8 cellular contexts compared by ENCODE assay signal in the genomic region with DNA sequence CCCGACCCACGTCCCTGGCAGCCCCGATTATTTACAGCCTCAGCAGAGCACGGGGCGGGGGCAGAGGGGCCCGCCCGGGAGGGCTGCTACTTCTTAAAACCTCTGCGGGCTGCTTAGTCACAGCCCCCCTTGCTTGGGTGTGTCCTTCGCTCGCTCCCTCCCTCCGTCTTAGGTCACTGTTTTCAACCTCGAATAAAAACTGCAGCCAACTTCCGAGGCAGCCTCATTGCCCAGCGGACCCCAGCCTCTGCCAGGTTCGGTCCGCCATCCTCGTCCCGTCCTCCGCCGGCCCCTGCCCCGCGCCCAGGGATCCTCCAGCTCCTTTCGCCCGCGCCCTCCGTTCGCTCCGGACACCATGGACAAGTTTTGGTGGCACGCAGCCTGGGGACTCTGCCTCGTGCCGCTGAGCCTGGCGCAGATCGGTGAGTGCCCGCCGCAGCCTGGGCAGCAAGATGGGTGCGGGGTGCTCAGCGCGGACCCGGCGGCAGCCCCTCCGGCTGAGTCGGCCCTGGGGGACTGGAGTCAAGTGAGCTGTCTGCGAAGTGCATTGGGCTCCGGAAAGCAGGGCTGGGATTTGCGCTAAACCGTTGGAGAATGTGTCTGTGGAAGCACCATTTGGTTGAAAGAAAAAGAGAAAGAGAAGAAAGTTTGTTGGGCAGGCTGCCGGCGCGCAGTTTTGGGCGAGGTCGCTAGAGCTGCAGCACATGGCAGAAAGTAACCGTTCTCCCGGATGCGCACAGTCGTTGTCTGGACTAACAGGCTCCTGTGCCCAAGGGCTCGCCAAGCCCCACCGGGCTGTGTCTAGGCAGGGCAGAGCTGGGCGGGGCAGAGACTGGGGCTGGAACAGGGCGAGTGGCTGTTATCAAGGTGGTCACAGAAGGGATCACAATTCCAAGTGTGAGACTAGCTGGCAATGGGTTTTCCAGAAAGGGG. TPM values are rescaled to one million over a fixed set of nuclear protein-coding genes. Genes with fewer than 3 reads are reported as not detected.
DNase-seq lines count a peak whose midpoint lies in the region; ATAC-seq, FAIRE-seq and TF ChIP-seq lines count a peak whose summit lies in the region.

A gene (plus strand): TSS at position 223 of the 933 bp plus-strand sequence. CDS start 133 bp downstream, at position 356.

- no peak for TF ChIP-seq CTCF in endothelial cell of umbilical vein (IDR thresholded peaks at IDR 0.05; ENCODE audit: extremely low read depth in 1 of 2, insufficient read depth in 1 of 2, low read depth in 1 of 2, low read length in 2 of 2)

- DNase-seq in GDM1 (lab: John Stamatoyannopoulos, UW) (peak; percentile 86), HCEC 1CT (peak; percentile 75), NCI-H69 (lab: John Stamatoyannopoulos, UW) (peak; percentile 90), endothelial cell of umbilical vein (ENCODE audit: low read depth, low spot score) (peak; percentile 44), SHP77 (lab: John Stamatoyannopoulos, UW) (no peak)
- DNase-seq in activated CD8-positive, alpha-beta memory T cell treated with anti-CD3 and anti-CD28 coated beads, Interleukin-2, amount 10 ng/mL, durations not matched to agents 7 days and 5 days: peak; percentile 80
- peak; percentile 55 to 67 for DNase-seq in stimulated activated CD8-positive, alpha-beta memory T cell treated with anti-CD3 and anti-CD28 coated beads, Interleukin-7, amount 100 ng/mL, for 1 hour (ENCODE audit: low read depth in 2 of 2)

- peak; percentile 73 for FAIRE-seq in endothelial cell of umbilical vein (lab: Jason Lieb, UNC)

- H3K4me3 Mint-ChIP-seq in activated CD8-positive, alpha-beta memory T cell treated with anti-CD3 and anti-CD28 coated beads, Interleukin-2, amount 10 ng/mL, durations not matched to agents 7 days and 5 days: peak within 1 kb of the TSS; percentile 90

- POLR2A ChIA-PET in endothelial cell of umbilical vein (lab: Charles Lee): no interaction called here

- H3K27ac ChIP-seq in endothelial cell of umbilical vein (ENCODE audit: insufficient read depth, low read depth, low read length) (peak within 1 kb of the TSS; percentile 18), mucosa of rectum (ENCODE audit: low read depth in 2 of 2, low read length in 2 of 2) (peak within 1 kb of the TSS; percentile 88 to 95)

- ATAC-seq in activated CD8-positive, alpha-beta memory T cell treated with anti-CD3 and anti-CD28 coated beads, Interleukin-2, amount 10 ng/mL, durations not matched to agents 7 days and 5 days: peak; percentile 68

- H3K4me3 ChIP-seq in endothelial cell of umbilical vein (replicated peaks in 1 of 3; ENCODE audit: insufficient read depth in 1 of 3, low read depth in 1 of 3, low read length in 3 of 3) (peak within 1 kb of the TSS; percentile 53 to 64 (median 57)), mucosa of rectum (ENCODE audit: low read length in 2 of 2) (peak within 1 kb of the TSS; percentile 83 to 95)

- H3K4me1 Mint-ChIP-seq in activated CD8-positive, alpha-beta memory T cell treated with anti-CD3 and anti-CD28 coated beads, Interleukin-2, amount 10 ng/mL, durations not matched to agents 7 days and 5 days: peaks cover 51% of the 10 kb centered on the region

- peak within 1 kb of the TSS; percentile 69 for H3K9ac ChIP-seq in endothelial cell of umbilical vein (replicated peaks; ENCODE audit: extremely low read depth, insufficient read depth, low read length)
- peak within 1 kb of the TSS; percentile 90 to 94 for H3K9ac ChIP-seq in mucosa of rectum (ENCODE audit: low read depth in 1 of 2, low read length in 2 of 2)

- H3K36me3 Mint-ChIP-seq in activated CD8-positive, alpha-beta memory T cell treated with anti-CD3 and anti-CD28 coated beads, Interleukin-2, amount 10 ng/mL, durations not matched to agents 7 days and 5 days: peaks cover 25% of the 10 kb centered on the region

- H3K27me3 ChIP-seq in endothelial cell of umbilical vein (ENCODE audit: control insufficient read depth in 2 of 2, insufficient read depth in 2 of 2, low read length in 2 of 2) (peaks cover 0 to 15% of the 10 kb centered on the region in 2 experiments), mucosa of rectum (ENCODE audit: control insufficient read depth in 2 of 2, insufficient read depth in 2 of 2, low read length in 2 of 2) (no peaks in the 10 kb centered on the region)

- TSS peak; percentile 58 for BruUV-seq in endothelial cell of umbilical vein (replicated peaks; lab: Mats Ljungman, UMichigan)

- peak; percentile 48 for TF ChIP-seq POLR2A in endothelial cell of umbilical vein (IDR thresholded peaks at IDR 0.05; ENCODE audit: low read depth, low read length)

- H3K79me2 ChIP-seq in endothelial cell of umbilical vein (ENCODE audit: control insufficient read depth, insufficient read depth, low read length): peaks cover 56% of the 10 kb centered on the region

- H3K36me3 ChIP-seq in endothelial cell of umbilical vein (ENCODE audit: control insufficient read depth in 2 of 2, extremely low read depth in 1 of 2, insufficient read depth in 2 of 2, low read length in 2 of 2) (no peaks in the 10 kb centered on the region), mucosa of rectum (ENCODE audit: control insufficient read depth in 2 of 2, insufficient read depth in 2 of 2, low read length in 2 of 2) (no peaks in the 10 kb centered on the region)

- dilution Hi-C loops in endothelial cell of umbilical vein (cut with MboI; ENCODE audit: extremely low pct_ligation_motif_present, low sequenced_read_pairs): no loop called here

- peaks cover 10% of the 10 kb centered on the region for H3K27me3 Mint-ChIP-seq in activated CD8-positive, alpha-beta memory T cell treated with anti-CD3 and anti-CD28 coated beads, Interleukin-2, amount 10 ng/mL, durations not matched to agents 7 days and 5 days

- H3K9me3 Mint-ChIP-seq in activated CD8-positive, alpha-beta memory T cell treated with anti-CD3 and anti-CD28 coated beads, Interleukin-2, amount 10 ng/mL, durations not matched to agents 7 days and 5 days (ENCODE audit: low read depth): no peaks in the 10 kb centered on the region

- peak within 1 kb of the TSS; percentile 92 for H3K27ac Mint-ChIP-seq in activated CD8-positive, alpha-beta memory T cell treated with anti-CD3 and anti-CD28 coated beads, Interleukin-2, amount 10 ng/mL, durations not matched to agents 7 days and 5 days

- H4K20me1 ChIP-seq in endothelial cell of umbilical vein (replicated peaks; ENCODE audit: control insufficient read depth, extremely low read depth, insufficient read depth, low read length): no peaks in the 10 kb centered on the region

- H3K9me1 ChIP-seq in endothelial cell of umbilical vein (replicated peaks; ENCODE audit: control insufficient read depth, extremely low read depth, insufficient read depth, low read length): no peaks in the 10 kb centered on the region

- CTCF ChIA-PET in activated CD8-positive, alpha-beta memory T cell treated with anti-CD3 and anti-CD28 coated beads, Interleukin-2, amount 10 ng/mL, durations not matched to agents 7 days and 5 days (lab: Charles Lee): interaction anchor here (0.7 to 2.5 kb wide), 17 partner anchors 10 to 142 kb away, joined by 3 to 11 read pairs (median 4); no protein-coding TSS in a partner anchor
- CTCF ChIA-PET in endothelial cell of umbilical vein (lab: Charles Lee): interaction anchor here (0.7 to 3.7 kb wide), 13 partner anchors 24 to 242 kb away, joined by 3 to 20 read pairs (median 4); no protein-coding TSS in a partner anchor

- intact Hi-C loops in endothelial cell of umbilical vein (cut with micrococcal nuclease): loop anchor here (2.0 to 5.0 kb wide), 5 partner anchors 28 to 162 kb away; no protein-coding TSS in a partner anchor

- peak within 1 kb of the TSS; percentile 39 for H3K4me2 ChIP-seq in endothelial cell of umbilical vein (ENCODE audit: insufficient read depth, low read length)

- peak within 1 kb of the TSS; percentile 87 for H2AFZ ChIP-seq in endothelial cell of umbilical vein (ENCODE audit: low read depth, low read length)

- H3K4me1 ChIP-seq in endothelial cell of umbilical vein (ENCODE audit: control insufficient read depth, extremely low read depth, insufficient read depth, low read length) (peaks cover 24% of the 10 kb centered on the region), mucosa of rectum (ENCODE audit: control insufficient read depth in 2 of 2, insufficient read depth in 2 of 2, low read length in 2 of 2) (peaks cover 33 to 39% of the 10 kb centered on the region in 2 donors)

- H3K9me3 ChIP-seq in endothelial cell of umbilical vein (replicated peaks; ENCODE audit: control insufficient read depth, insufficient read depth, low read length): no peaks in the 10 kb centered on the region
- no peaks in the 10 kb centered on the region for H3K9me3 ChIP-seq in mucosa of rectum (ENCODE audit: control insufficient read depth in 2 of 2, low read length in 2 of 2)

TF ChIP-seq in endothelial cell of umbilical vein, 7 proteins besides CTCF, POLR2A, EP300 and RAD21:
- peak; percentile 25 for TF ChIP-seq FOS (IDR thresholded peaks at IDR 0.05; ENCODE audit: borderline replicate concordance, insufficient read depth, low read length)
- no peak for TF ChIP-seq JUN (IDR thresholded peaks at IDR 0.05; ENCODE audit: borderline replicate concordance, insufficient read depth, insufficient read length, low read depth)
- TF ChIP-seq POLR2AphosphoS5 (IDR thresholded peaks at IDR 0.05; ENCODE audit: insufficient read depth, low read depth, low read length): peak; percentile 51
- TF ChIP-seq, protein P1, sequence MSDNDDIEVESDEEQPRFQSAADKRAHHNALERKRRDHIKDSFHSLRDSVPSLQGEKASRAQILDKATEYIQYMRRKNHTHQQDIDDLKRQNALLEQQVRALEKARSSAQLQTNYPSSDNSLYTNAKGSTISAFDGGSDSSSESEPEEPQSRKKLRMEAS (IDR thresholded peaks at IDR 0.05; ENCODE audit: insufficient read depth, insufficient read length): no peak
- no peak for TF ChIP-seq EZH2 (IDR thresholded peaks at IDR 0.05; ENCODE audit: borderline replicate concordance, low read depth, low read length, severe bottlenecking)

RNA-seq across cellular contexts. Expression of the gene that starts here (rescaled TPM):
- total RNA-seq in activated CD8-positive, alpha-beta memory T cell treated with anti-CD3 and anti-CD28 coated beads, Interleukin-2, amount 10 ng/mL, durations not matched to agents 7 days and 5 days: 100 to 1,000 TPM; 212 to 294 TPM
- 26.3 and 68.3 TPM in 2 replicates for total RNA-seq in endothelial cell of umbilical vein
- polyA plus RNA-seq in endothelial cell of umbilical vein: 25.5 and 27.5 TPM in 2 replicates
- 42.8 and 46.3 TPM in 2 replicates for polyA plus RNA-seq in endothelial cell of umbilical vein (2011; cell fraction: cytosol; rRNA removed)
- 27.3 and 33.4 TPM in 2 replicates for polyA plus RNA-seq in endothelial cell of umbilical vein (2011; cell fraction: nucleus; rRNA removed)
- 458 and 487 TPM in 2 replicates for polyA plus RNA-seq in endothelial cell of umbilical vein (2012)
- polyA minus RNA-seq in endothelial cell of umbilical vein: 41.8 and 46.8 TPM in 2 replicates
- 191 TPM for polyA minus RNA-seq in endothelial cell of umbilical vein (2011; cell fraction: cytosol; rRNA and poly(A)+ RNA removed)
- polyA minus RNA-seq in endothelial cell of umbilical vein (2011; cell fraction: nucleus; rRNA and poly(A)+ RNA removed): 28.1 and 51.4 TPM in 2 replicates

Comparison
In these comparisons a context has a peak if more than half of its experiments do, and no peak if none do; other contexts are left out.
1. DNase-seq: peak in GDM1 (single experiment), HCEC 1CT (single experiment), NCI-H69 (single experiment), activated CD8-positive, alpha-beta memory T cell treated with anti-CD3 and anti-CD28 coated beads, Interleukin-2, amount 10 ng/mL, durations not matched to agents 7 days and 5 days (single experiment), endothelial cell of umbilical vein (single experiment) and stimulated activated CD8-positive, alpha-beta memory T cell treated with anti-CD3 and anti-CD28 coated beads, Interleukin-7, amount 100 ng/mL, for 1 hour (2 of 2); none in SHP77 (0 of 2).